ENCODE assay signal across 29 cellular contexts in the genomic region with DNA sequence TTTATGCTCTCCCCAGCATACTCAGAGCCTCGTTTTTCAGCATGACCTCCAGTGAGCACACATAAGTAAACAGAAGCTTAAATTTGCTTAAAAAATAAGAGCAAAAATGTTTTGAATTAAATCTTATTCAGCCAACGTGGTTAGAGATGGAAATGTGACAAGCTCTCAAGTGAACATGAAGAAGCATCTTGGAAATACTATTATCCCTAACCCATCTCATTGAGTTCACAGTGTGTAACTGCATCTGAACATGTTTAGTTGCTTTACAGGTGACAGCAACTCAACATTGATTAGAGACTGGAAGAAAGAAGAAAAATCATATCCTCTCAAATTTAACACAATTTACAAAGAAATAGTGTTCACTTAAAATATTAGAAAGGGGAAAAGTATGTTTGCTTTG.
"Had no signal": no experiment of that assay in that cellular context is flagged by ENCODE, and none has a peak within 500 bp of the region (broad histone marks: within the 10 kb centered on the region; RNA-seq: fewer than 3 reads in every experiment).

No MANE protein-coding gene starts in this region.

- FAIRE-seq: urothelium cell line had no signal

- DNase-seq: stimulated activated CD4-positive, alpha-beta T cell treated with anti-CD3 and anti-CD28 coated beads, Interleukin-2, amount 100 ng/mL, for 48 hours; stimulated activated CD4-positive, alpha-beta T cell treated with anti-CD3 and anti-CD28 coated beads, Interleukin-4, amount 100 ng/mL, for 1 hour; stimulated activated CD4-positive, alpha-beta T cell treated with anti-CD3 and anti-CD28 coated beads, Interleukin-4, amount 100 ng/mL, for 24 hours; stimulated activated CD4-positive, alpha-beta T cell treated with anti-CD3 and anti-CD28 coated beads, Interleukin-4, amount 100 ng/mL, for 4 hours; stimulated activated CD8-positive, alpha-beta memory T cell treated with anti-CD3 and anti-CD28 coated beads, Interleukin-4, amount 100 ng/mL, for 48 hours; stimulated activated naive B cell treated with anti-CD40 and anti-IgM and Interleukin-4, amounts not matched to agents 10 μg/mL and 1 μg/mL and 100 μg/mL, for 72 hours; stimulated activated naive CD4-positive, alpha-beta T cell; stimulated activated naive CD4-positive, alpha-beta T cell treated with Interleukin-2 at 50 U/mL for 16 hours; stimulated activated naive CD8-positive, alpha-beta T cell treated with anti-CD3 and anti-CD28 coated beads, Interleukin-15, amount 100 ng/mL, for 72 hours; stimulated activated naive CD8-positive, alpha-beta T cell treated with anti-CD3 and anti-CD28 coated beads, Interleukin-15, Interleukin-2, amounts not matched to agents 100 U/mL and 50 U/mL, for 24 hours; stomach; substantia nigra; testis; thyroid gland; tibial artery; transverse colon; trophoblast cell; upper lobe of left lung; upper lobe of right lung; uterus had no signal

- H3K36me3 Mint-ChIP-seq: stimulated activated effector memory CD8-positive, alpha-beta T cell treated with anti-CD3 and anti-CD28 coated beads, Interleukin-12 subunit alpha, Interleukin-12 subunit beta, amount 100 ng/mL, for 72 hours; stimulated activated memory B cell treated with anti-CD40 and anti-IgM and Interleukin-4, amounts not matched to agents 10 μg/mL and 1 μg/mL and 100 μg/mL, for 72 hours; stimulated activated naive B cell treated with anti-CD40 and anti-IgM and Interleukin-4, amounts not matched to agents 10 μg/mL and 1 μg/mL and 100 μg/mL, for 72 hours; type B pancreatic cell had no signal

- H3K4me1 Mint-ChIP-seq: stimulated activated effector memory CD8-positive, alpha-beta T cell treated with anti-CD3 and anti-CD28 coated beads, Interleukin-12 subunit alpha, Interleukin-12 subunit beta, amount 100 ng/mL, for 72 hours; stimulated activated memory B cell treated with anti-CD40 and anti-IgM and Interleukin-4, amounts not matched to agents 10 μg/mL and 1 μg/mL and 100 μg/mL, for 72 hours; stimulated activated naive B cell treated with anti-CD40 and anti-IgM and Interleukin-4, amounts not matched to agents 10 μg/mL and 1 μg/mL and 100 μg/mL, for 72 hours; stimulated activated naive CD8-positive, alpha-beta T cell treated with anti-CD3 and anti-CD28 coated beads, Interleukin-15, amount 100 ng/mL, for 72 hours had no signal

- H3K27ac Mint-ChIP-seq: stimulated activated effector memory CD8-positive, alpha-beta T cell treated with anti-CD3 and anti-CD28 coated beads, Interleukin-12 subunit alpha, Interleukin-12 subunit beta, amount 100 ng/mL, for 72 hours; stimulated activated memory B cell treated with anti-CD40 and anti-IgM and Interleukin-4, amounts not matched to agents 10 μg/mL and 1 μg/mL and 100 μg/mL, for 72 hours; stimulated activated naive B cell treated with anti-CD40 and anti-IgM and Interleukin-4, amounts not matched to agents 10 μg/mL and 1 μg/mL and 100 μg/mL, for 72 hours; stimulated activated naive CD8-positive, alpha-beta T cell treated with anti-CD3 and anti-CD28 coated beads, Interleukin-15, amount 100 ng/mL, for 72 hours; stimulated activated naive CD8-positive, alpha-beta T cell treated with anti-CD3 and anti-CD28 coated beads, Interleukin-15, Interleukin-2, amounts not matched to agents 100 ng/mL and 50 ng/mL, for 24 hours; type B pancreatic cell had no signal

- H3K36me3 ChIP-seq: stomach, suprapubic skin, thoracic aorta, thyroid gland, tibial artery, tibial nerve, transverse colon, upper lobe of left lung, upper lobe of right lung, uterus, vagina had no signal

- ATAC-seq: stimulated activated effector memory CD8-positive, alpha-beta T cell treated with anti-CD3 and anti-CD28 coated beads, Interleukin-12 subunit alpha, Interleukin-12 subunit beta, amount 100 ng/mL, for 72 hours; stimulated activated memory B cell treated with anti-CD40 and anti-IgM and Interleukin-4, amounts not matched to agents 10 μg/mL and 1 μg/mL and 100 μg/mL, for 72 hours; stimulated activated naive B cell treated with anti-CD40 and anti-IgM and Interleukin-4, amounts not matched to agents 10 μg/mL and 1 μg/mL and 100 μg/mL, for 72 hours; stimulated activated naive CD8-positive, alpha-beta T cell treated with anti-CD3 and anti-CD28 coated beads, Interleukin-15, amount 100 ng/mL, for 72 hours; stimulated activated naive CD8-positive, alpha-beta T cell treated with anti-CD3 and anti-CD28 coated beads, Interleukin-15, Interleukin-2, amounts not matched to agents 100 U/mL and 50 U/mL, for 24 hours; upper lobe of right lung had no signal

- H3K27me3 Mint-ChIP-seq: stimulated activated memory B cell treated with anti-CD40 and anti-IgM and Interleukin-4, amounts not matched to agents 10 μg/mL and 1 μg/mL and 100 μg/mL, for 72 hours; stimulated activated naive B cell treated with anti-CD40 and anti-IgM and Interleukin-4, amounts not matched to agents 10 μg/mL and 1 μg/mL and 100 μg/mL, for 72 hours; stimulated activated naive CD8-positive, alpha-beta T cell treated with anti-CD3 and anti-CD28 coated beads, Interleukin-15, amount 100 ng/mL, for 72 hours; stimulated activated naive CD8-positive, alpha-beta T cell treated with anti-CD3 and anti-CD28 coated beads, Interleukin-15, Interleukin-2, amounts not matched to agents 100 ng/mL and 50 ng/mL, for 24 hours; type B pancreatic cell had no signal

- H3K27me3 ChIP-seq: stomach, suprapubic skin, testis, thyroid gland, tibial artery, tibial nerve, transverse colon, upper lobe of left lung, upper lobe of right lung, uterus, vagina had no signal

- H3K27ac ChIP-seq: stomach, suprapubic skin, testis, thoracic aorta, thyroid gland, tibial artery, tibial nerve, transverse colon, upper lobe of left lung, upper lobe of right lung, uterus, vagina had no signal

- H3K4me1 ChIP-seq: stomach, suprapubic skin, testis, thyroid gland, tibial artery, tibial nerve, transverse colon, upper lobe of left lung, upper lobe of right lung, uterus, vagina had no signal

- H3K9me3 Mint-ChIP-seq: stimulated activated memory B cell treated with anti-CD40 and anti-IgM and Interleukin-4, amounts not matched to agents 10 μg/mL and 1 μg/mL and 100 μg/mL, for 72 hours; type B pancreatic cell had no signal

- H3K4me3 Mint-ChIP-seq: stimulated activated effector memory CD8-positive, alpha-beta T cell treated with anti-CD3 and anti-CD28 coated beads, Interleukin-12 subunit alpha, Interleukin-12 subunit beta, amount 100 ng/mL, for 72 hours; stimulated activated memory B cell treated with anti-CD40 and anti-IgM and Interleukin-4, amounts not matched to agents 10 μg/mL and 1 μg/mL and 100 μg/mL, for 72 hours; stimulated activated naive B cell treated with anti-CD40 and anti-IgM and Interleukin-4, amounts not matched to agents 10 μg/mL and 1 μg/mL and 100 μg/mL, for 72 hours; stimulated activated naive CD8-positive, alpha-beta T cell treated with anti-CD3 and anti-CD28 coated beads, Interleukin-15, amount 100 ng/mL, for 72 hours; stimulated activated naive CD8-positive, alpha-beta T cell treated with anti-CD3 and anti-CD28 coated beads, Interleukin-15, Interleukin-2, amounts not matched to agents 100 ng/mL and 50 ng/mL, for 24 hours; type B pancreatic cell had no signal

- H3K9me3 ChIP-seq: stomach, suprapubic skin, testis, thoracic aorta, thyroid gland, tibial artery, tibial nerve, transverse colon, upper lobe of left lung, upper lobe of right lung, uterus, vagina had no signal

- H3K4me3 ChIP-seq: stomach, suprapubic skin, testis, thoracic aorta, thyroid gland, tibial artery, tibial nerve, transverse colon, upper lobe of left lung, upper lobe of right lung, uterus, vagina had no signal
